32 cellular contexts compared by ENCODE assay signal in the genomic region with DNA sequence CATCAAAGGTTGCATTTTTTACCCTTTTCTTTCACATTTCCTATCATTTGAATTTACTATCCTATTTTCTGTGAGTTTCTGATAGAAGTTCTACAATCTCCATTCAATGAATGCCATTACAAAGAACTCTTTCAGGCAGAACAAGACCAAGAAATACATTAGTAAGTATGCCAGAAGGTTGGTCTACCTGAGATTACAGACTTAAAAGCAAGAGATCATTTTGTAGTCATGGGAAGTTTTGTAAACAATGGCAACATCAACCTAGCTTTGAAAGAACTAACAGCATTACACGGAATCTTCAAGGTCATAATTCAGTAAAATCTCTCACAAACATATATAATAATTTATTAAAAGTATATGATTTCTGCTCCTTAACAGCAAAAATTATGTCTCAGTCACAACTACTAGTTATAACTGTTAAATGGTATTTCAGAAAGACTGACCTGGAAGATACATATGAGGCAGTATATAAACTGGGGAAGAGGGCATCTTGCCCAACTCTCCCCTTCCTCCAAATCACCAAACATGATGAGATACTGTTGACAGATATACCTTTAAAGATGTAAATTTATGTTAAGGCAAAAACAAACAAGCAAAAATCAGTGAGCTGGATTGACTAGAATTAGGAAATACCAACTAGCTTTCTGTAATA. TPM values are rescaled to one million over a fixed set of nuclear protein-coding genes. Genes with fewer than 3 reads are reported as not detected.
A peak's percentile ranks its signal among the peaks of the same experiment; 100 is the strongest.
DNase-seq lines count a peak whose midpoint lies in the region; ATAC-seq and TF ChIP-seq lines count a peak whose summit lies in the region.
"Had no signal": no experiment of that assay in that cellular context is flagged by ENCODE, and none has a peak within 500 bp of the region (broad histone marks: within the 10 kb centered on the region; RNA-seq: fewer than 3 reads in every experiment).

No MANE protein-coding gene starts in this region.

- no peak for ATAC-seq in GM23338
- ATAC-seq in RWPE2 (ENCODE audit: low read depth): no peak
- ATAC-seq: activated naive CD4-positive, alpha-beta T cell treated with anti-CD3 and anti-CD28 coated beads, Interleukin-2, amount 50 U/mL, for 72 hours; HCT116; left lung; right cardiac atrium had no signal

- H3K9me3 Mint-ChIP-seq in GM23338 (no peaks in the 10 kb centered on the region), chondrocyte (ENCODE audit: low read depth) (no peaks in the 10 kb centered on the region)
- H3K9me3 Mint-ChIP-seq: immature natural killer cell; stimulated activated naive CD8-positive, alpha-beta T cell treated with anti-CD3 and anti-CD28 coated beads, Interleukin-15, Interleukin-2, amounts not matched to agents 100 ng/mL and 50 ng/mL, for 24 hours had no signal

- peaks cover 6% of the 10 kb centered on the region for H3K27me3 Mint-ChIP-seq in GM23338 (ENCODE audit: insufficient read depth, low read depth, poor library complexity)
- no peaks in the 10 kb centered on the region for H3K27me3 Mint-ChIP-seq in chondrocyte (ENCODE audit: low read depth)
- H3K27me3 Mint-ChIP-seq: stimulated activated naive CD8-positive, alpha-beta T cell treated with anti-CD3 and anti-CD28 coated beads, Interleukin-15, Interleukin-2, amounts not matched to agents 100 ng/mL and 50 ng/mL, for 24 hours had no signal

- H3K9ac ChIP-seq in iPS-18a (ENCODE audit: low read length): no peak overlapping the region
- H3K9ac ChIP-seq in smooth muscle cell (ENCODE audit: low read depth): no peak overlapping the region
- H3K9ac ChIP-seq: BLaER1 treated with 17β-estradiol and CSF1 and Interleukin-3, amounts not matched to agents 10 nM and 100 nM; KMS-11 had no signal

- H3K4me1 ChIP-seq in GM23338 (ENCODE audit: insufficient read depth) (peaks cover 72% of the 10 kb centered on the region), RWPE2 (ENCODE audit: insufficient read depth, poor library complexity, severe bottlenecking) (peaks cover 27% of the 10 kb centered on the region), iPS-18a (ENCODE audit: control insufficient read depth, low read depth, low read length) (peaks cover 64% of the 10 kb centered on the region), smooth muscle cell (ENCODE audit: low read depth) (no peaks in the 10 kb centered on the region), adrenal gland (replicated peaks in 1 of 2) (no peaks in the 10 kb centered on the region)
- H3K4me1 ChIP-seq: BLaER1 treated with 17β-estradiol and CSF1 and Interleukin-3, amounts not matched to agents 10 nM and 100 nM; left lung; vagina had no signal

- H3K79me2 ChIP-seq in GM23338 (replicated peaks; ENCODE audit: insufficient read depth) (peaks cover 91% of the 10 kb centered on the region), smooth muscle cell (ENCODE audit: low read depth) (peaks cover 56% of the 10 kb centered on the region)

- peaks cover 4% of the 10 kb centered on the region; the same call in 2 of the 3 replicates for H3K36me3 Mint-ChIP-seq in GM23338 (ENCODE audit: low read depth)
- no peaks in the 10 kb centered on the region for H3K36me3 Mint-ChIP-seq in chondrocyte (ENCODE audit: low read depth)
- H3K36me3 Mint-ChIP-seq: immature natural killer cell had no signal

- no peaks in the 10 kb centered on the region for H4K20me1 ChIP-seq in GM23338 (replicated peaks; ENCODE audit: insufficient read depth)
- peaks cover 87% of the 10 kb centered on the region for H4K20me1 ChIP-seq in smooth muscle cell (ENCODE audit: low read depth)

- H3K27ac Mint-ChIP-seq in GM23338 (peak overlapping the region; percentile 87), chondrocyte (ENCODE audit: unreplicated experiment) (no peak overlapping the region)
- H3K27ac Mint-ChIP-seq: activated naive CD4-positive, alpha-beta T cell treated with anti-CD3 and anti-CD28 coated beads, Interleukin-2, amount 50 U/mL, for 72 hours; immature natural killer cell had no signal

- H3K36me3 ChIP-seq in GM23338 (ENCODE audit: insufficient read depth) (no peaks in the 10 kb centered on the region), RWPE2 (ENCODE audit: low read depth) (peaks cover 4% of the 10 kb centered on the region), iPS-18a (ENCODE audit: control insufficient read depth, low read depth, low read length) (no peaks in the 10 kb centered on the region), smooth muscle cell (ENCODE audit: low read depth) (no peaks in the 10 kb centered on the region), adrenal gland (replicated peaks in 1 of 2) (no peaks in the 10 kb centered on the region)
- H3K36me3 ChIP-seq: left lung, Peyer's patch, vagina had no signal

- no peaks in the 10 kb centered on the region for H3F3A ChIP-seq in GM23338 (replicated peaks; ENCODE audit: low read depth)
- no peaks in the 10 kb centered on the region for H3F3A ChIP-seq in smooth muscle cell (ENCODE audit: low read depth)

- TF ChIP-seq POLR2A in adrenal gland (IDR thresholded peaks at IDR 0.05): no peak

- DNase-seq in GM23338 (ENCODE audit: low spot score): no peak
- DNase-seq in RWPE2 (ENCODE audit: low spot score): no peak
- no peak for DNase-seq in smooth muscle cell (lab: John Stamatoyannopoulos, UW; ENCODE audit: unreplicated experiment)
- no peak for DNase-seq in adrenal gland
- no peak for DNase-seq in activated T-cell treated with anti-CD3 and anti-CD28 coated beads, Interleukin-2, amount 50 U/mL, for 48 hours
- DNase-seq in chondrocyte (ENCODE audit: low spot score): no peak
- DNase-seq: activated CD4-positive, alpha-beta T cell treated with anti-CD3 and anti-CD28 coated beads for 48 hours; activated CD8-positive, alpha-beta memory T cell treated with anti-CD3 and anti-CD28 coated beads for 24 hours; activated T-cell treated with anti-CD3 and anti-CD28 coated beads for 4 hours; DMS79; hippocampal formation; immature natural killer cell; left lung; NCI-H1417 treated with DMSO at 0.1 percent for 48 hours; NCI-H2081; NCI-H2227 treated with DMSO at 0.1 percent for 48 hours; NCI-H526; Peyer's patch; posterior cingulate gyrus; right cardiac atrium; SIG-M5; spleen; stimulated activated CD4-positive, alpha-beta T cell treated with anti-CD3 and anti-CD28 coated beads, Interleukin-2, amount 100 ng/mL, for 24 hours; stimulated activated CD8-positive, alpha-beta memory T cell treated with anti-CD3 and anti-CD28 coated beads, Interleukin-4, amount 100 ng/mL, for 48 hours; SW 1271 had no signal

- H3K4me3 ChIP-seq in GM23338: no peak overlapping the region
- no peak overlapping the region for H3K4me3 ChIP-seq in RWPE2 (ENCODE audit: severe bottlenecking)
- peak overlapping the region; percentile 37 for H3K4me3 ChIP-seq in iPS-18a (ENCODE audit: low read length)
- no peak overlapping the region for H3K4me3 ChIP-seq in smooth muscle cell
- no peak overlapping the region for H3K4me3 ChIP-seq in adrenal gland
- H3K4me3 ChIP-seq: BLaER1 treated with 17β-estradiol and CSF1 and Interleukin-3, amounts not matched to agents 10 nM and 100 nM; left lung; Peyer's patch; spleen; vagina had no signal

- H3K9me3 ChIP-seq in RWPE2 (ENCODE audit: severe bottlenecking) (no peaks in the 10 kb centered on the region), iPS-18a (ENCODE audit: control insufficient read depth, low read depth, low read length) (no peaks in the 10 kb centered on the region), smooth muscle cell (replicated peaks; ENCODE audit: low read depth) (no peaks in the 10 kb centered on the region), adrenal gland (replicated peaks in 1 of 3) (no peaks in the 10 kb centered on the region)
- H3K9me3 ChIP-seq: left lung, Peyer's patch, spleen, vagina had no signal

- H3K27ac ChIP-seq in GM23338 (ENCODE audit: low read depth): peak overlapping the region; percentile 45
- H3K27ac ChIP-seq in RWPE2 (ENCODE audit: poor library complexity, severe bottlenecking): peak overlapping the region; percentile 54
- H3K27ac ChIP-seq in iPS-18a (ENCODE audit: low read length): peak overlapping the region; percentile 39
- peak overlapping the region; percentile 26 for H3K27ac ChIP-seq in smooth muscle cell (ENCODE audit: low read depth)
- no peak overlapping the region for H3K27ac ChIP-seq in adrenal gland
- H3K27ac ChIP-seq: BLaER1 treated with 17β-estradiol and CSF1 and Interleukin-3, amounts not matched to agents 10 nM and 100 nM; KMS-11; left lung; Peyer's patch; spleen; vagina had no signal

- 79% methylated on average over 1 of the region's 1 CpG for WGBS in smooth muscle cell (ENCODE audit: low lambda C conversion rate)
- WGBS in adrenal gland, 4 donors: 85 to 95% (median 91%) methylated on average over 1 of the region's 1 CpG

- H3K4me3 Mint-ChIP-seq in GM23338 (no peak overlapping the region; the same call in 2 of the 3 replicates), chondrocyte (ENCODE audit: unreplicated experiment) (no peak overlapping the region)
- H3K4me3 Mint-ChIP-seq: immature natural killer cell; stimulated activated naive CD8-positive, alpha-beta T cell treated with anti-CD3 and anti-CD28 coated beads, Interleukin-15, Interleukin-2, amounts not matched to agents 100 ng/mL and 50 ng/mL, for 24 hours had no signal

- peak overlapping the region; percentile 5 for H3K4me2 ChIP-seq in GM23338
- no peak overlapping the region for H3K4me2 ChIP-seq in smooth muscle cell
- H3K4me2 ChIP-seq: BLaER1 treated with 17β-estradiol and CSF1 and Interleukin-3, amounts not matched to agents 10 nM and 100 nM; KMS-11 had no signal

- no peak for TF ChIP-seq CTCF in GM23338 (conservative IDR thresholded peaks at IDR 0.05; ENCODE audit: low read depth in 2 of 2)
- no peak for TF ChIP-seq CTCF in RWPE2 (IDR thresholded peaks at IDR 0.05; ENCODE audit: poor library complexity, severe bottlenecking)
- no peak for TF ChIP-seq CTCF in smooth muscle cell (IDR thresholded peaks at IDR 0.05; ENCODE audit: borderline replicate concordance, insufficient read depth, poor library complexity, severe bottlenecking)
- no peak for TF ChIP-seq CTCF in adrenal gland (IDR thresholded peaks at IDR 0.05)
- no peak for TF ChIP-seq CTCF in chondrocyte (IDR thresholded peaks at IDR 0.05)

- H3K9me2 ChIP-seq in GM23338 (ENCODE audit: insufficient read depth): no peaks in the 10 kb centered on the region

- H3K27me3 ChIP-seq in GM23338 (ENCODE audit: insufficient read depth) (no peaks in the 10 kb centered on the region), RWPE2 (ENCODE audit: insufficient read depth, poor library complexity, severe bottlenecking) (no peaks in the 10 kb centered on the region), iPS-18a (ENCODE audit: control insufficient read depth, insufficient read depth, low read length) (no peaks in the 10 kb centered on the region), smooth muscle cell (ENCODE audit: low read depth) (no peaks in the 10 kb centered on the region), adrenal gland (no peaks in the 10 kb centered on the region)
- H3K27me3 ChIP-seq: BLaER1 treated with 17β-estradiol and CSF1 and Interleukin-3, amounts not matched to agents 10 nM and 100 nM; left lung; Peyer's patch; spleen; vagina had no signal

- H2AFZ ChIP-seq in GM23338 (no peak overlapping the region), smooth muscle cell (ENCODE audit: low read depth) (no peak overlapping the region)

- intact Hi-C loops in adrenal gland (cut with DNase I): no loop called here

- peaks cover 72% of the 10 kb centered on the region for H3K4me1 Mint-ChIP-seq in GM23338
- H3K4me1 Mint-ChIP-seq in chondrocyte (ENCODE audit: low read depth): peaks cover 3% of the 10 kb centered on the region

RNA-seq across cellular contexts. Expression of a gene that starts 23.3 kb away (rescaled TPM):
- 25.5 and 27.8 TPM in 2 replicates for total RNA-seq in GM23338 (2014; rRNA removed; shearing (Covaris generic))
- polyA plus RNA-seq in GM23338 (2016; fragmentation: Nextera tagmentation; extraction: Ambion mirVana) (11.6 and 11.9 TPM in 2 replicates), smooth muscle cell (6.3 and 8.2 TPM in 2 replicates), adrenal gland (10 to 100 TPM in 1 of 3 donors, 1 to 10 TPM in 2; 3.8 to 15.7 (median 4.5) TPM)
- total RNA-seq in smooth muscle cell (19.4 and 33.8 TPM in 2 replicates), adrenal gland (10 to 100 TPM in 6 of 8 donors, 1 to 10 TPM in 2; 5.6 to 19.3 (median 14.5) TPM), chondrocyte (7.6 to 13.5 TPM (median 9.6 TPM) in 3 replicates)

Comparison
In these comparisons a context has a peak if more than half of its experiments do, and no peak if none do; other contexts are left out.
1. H3K27ac ChIP-seq: peak in GM23338 (single experiment), RWPE2 (single experiment), iPS-18a (single experiment) and smooth muscle cell (single experiment); none in adrenal gland (0 of 5).